In the genomic region with DNA sequence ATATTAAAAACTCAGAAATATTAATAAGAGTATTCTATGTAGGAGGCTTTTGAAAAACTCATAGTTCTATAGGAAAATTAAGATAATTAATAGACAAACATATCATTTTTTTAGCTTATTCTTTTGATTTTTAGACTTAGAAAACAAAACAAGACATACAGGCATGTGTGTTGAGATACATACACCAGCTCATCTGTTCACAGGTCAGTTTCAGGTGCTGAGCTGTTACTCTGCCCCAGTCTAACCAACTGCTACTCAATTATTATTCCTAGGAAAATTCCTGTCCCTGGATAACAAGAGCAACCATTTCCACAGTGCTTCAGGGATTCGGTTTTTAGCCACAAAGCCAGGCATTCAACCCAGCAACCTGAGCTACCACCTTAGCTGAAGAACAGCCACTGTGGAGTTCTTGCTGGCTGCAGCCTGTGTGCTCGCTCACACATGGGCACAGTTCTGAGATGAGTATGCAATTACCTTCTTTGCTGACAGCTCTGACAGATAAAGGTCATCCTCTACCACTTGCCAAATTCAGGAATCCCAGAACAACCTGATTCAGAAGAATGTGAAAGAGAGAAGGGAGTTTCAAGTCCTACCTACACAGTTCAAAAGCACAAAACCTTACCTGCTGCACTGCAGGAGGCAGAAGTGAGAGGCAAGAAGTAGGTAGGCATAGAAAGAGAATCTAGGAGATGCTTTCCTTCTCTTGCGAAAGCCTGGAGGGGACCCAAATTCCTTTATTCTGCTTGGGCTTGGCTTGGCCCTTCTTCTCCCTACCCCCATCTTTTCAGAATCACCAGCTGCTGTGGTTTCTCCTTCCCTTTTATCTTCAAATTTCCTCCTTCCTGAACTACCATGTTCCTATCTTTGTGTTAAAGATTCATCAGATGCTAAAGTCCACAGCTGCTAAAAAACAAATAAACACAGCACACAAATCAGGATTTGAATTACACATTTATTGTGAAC, we compare ENCODE assay signal across 9 cellular contexts.
DNase-seq lines count a peak whose midpoint lies in the region; ATAC-seq and TF ChIP-seq lines count a peak whose summit lies in the region.
"Had no signal": no experiment of that assay in that cellular context is flagged by ENCODE, and none has a peak within 500 bp of the region (broad histone marks: within the 10 kb centered on the region; RNA-seq: fewer than 3 reads in every experiment).

No MANE protein-coding gene starts in this region.

- H3K27me3 ChIP-seq in GM06990 (replicated peaks; ENCODE audit: control insufficient read depth, insufficient read depth, low read length), result no peaks in the 10 kb centered on the region
- H3K27me3 ChIP-seq: esophagus muscularis mucosa had no signal

- no peak overlapping the region for H3K4me3 ChIP-seq in GM06990 (replicated peaks; ENCODE audit: low read depth, low read length)
- H3K4me3 ChIP-seq: esophagus muscularis mucosa had no signal

- no peak for ATAC-seq in HG02870 (IDR thresholded peaks at IDR 0.05; ENCODE audit: unreplicated experiment)

- no peak for DNase-seq in GM06990 (ENCODE audit: extremely low read depth, insufficient read length)
- DNase-seq in Kasumi-1 (lab: John Stamatoyannopoulos, UW), result peak; percentile 25 to 40
- DNase-seq in amniotic epithelial cell (ENCODE audit: low read depth), result peak; percentile 50
- DNase-seq in myocyte (ENCODE audit: low read depth), result peak; percentile 68
- DNase-seq in NK-92 treated with Interleukin-12 subunit alpha and Interleukin-12 subunit beta, amount 100 ng/mL, for 24 hours (lab: John Stamatoyannopoulos, UW), result no peak
- no peak for DNase-seq in OCI-M1 (lab: John Stamatoyannopoulos, UW)
- no peak for DNase-seq in amygdala (lab: John Stamatoyannopoulos, UW)

- no peaks in the 10 kb centered on the region for H3K36me3 ChIP-seq in GM06990 (ENCODE audit: control insufficient read depth, insufficient read depth, low read length)
- H3K36me3 ChIP-seq: esophagus muscularis mucosa had no signal

- peak; percentile 10 for TF ChIP-seq CTCF in GM06990 (IDR thresholded peaks at IDR 0.05; ENCODE audit: insufficient read depth, low read length, poor library complexity, severe bottlenecking)

Comparison
In these comparisons a context has a peak if more than half of its experiments do, and no peak if none do; other contexts are left out.
1. DNase-seq: peak in Kasumi-1 (2 of 2), amniotic epithelial cell (single experiment) and myocyte (single experiment); none in GM06990 (single experiment), NK-92 treated with Interleukin-12 subunit alpha and Interleukin-12 subunit beta, amount 100 ng/mL, for 24 hours (single experiment), OCI-M1 (single experiment) and amygdala (0 of 56).